ENCODE assay signal across 29 cellular contexts in the genomic region with DNA sequence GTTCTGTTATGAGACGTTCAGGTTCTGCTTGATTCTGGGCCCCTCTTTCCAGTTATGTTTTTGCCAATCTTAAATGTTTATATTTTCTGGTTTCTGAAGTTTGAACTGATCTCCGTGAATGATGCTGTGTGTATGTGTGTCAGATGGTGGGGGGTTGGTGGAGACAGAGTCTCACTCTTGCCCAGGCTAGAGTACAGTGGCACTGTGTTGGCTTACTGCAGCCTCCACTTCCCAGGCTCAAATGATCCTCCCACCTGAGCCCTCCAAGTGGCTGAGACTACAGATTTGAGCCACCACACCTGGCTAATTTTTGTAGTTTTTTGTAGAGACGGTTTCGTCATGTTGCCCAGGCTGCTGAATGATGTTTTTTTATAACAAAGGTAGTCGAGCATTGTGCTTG.
"Had no signal": no experiment of that assay in that cellular context is flagged by ENCODE, and none has a peak within 500 bp of the region (broad histone marks: within the 10 kb centered on the region; RNA-seq: fewer than 3 reads in every experiment).

No MANE protein-coding gene starts in this region.

- ATAC-seq: activated CD8-positive, alpha-beta memory T cell treated with anti-CD3 and anti-CD28 coated beads, Interleukin-2, amount 10 ng/mL, durations not matched to agents 7 days and 5 days; SK-N-SH treated with all-trans-retinoic acid at 6 μM for 48 hours had no signal

- H3K4me3 ChIP-seq: Peyer's patch, SJSA1 had no signal

- H3K9me3 Mint-ChIP-seq: activated CD4-positive, alpha-beta T cell treated with anti-CD3 and anti-CD28 coated beads, Interleukin-2, amount 10 ng/mL, durations not matched to agents 24 days and 14 days; activated naive CD4-positive, alpha-beta T cell treated with anti-CD3 and anti-CD28 coated beads, Interleukin-2, amount 50 U/mL, for 24 hours; activated T-cell treated with anti-CD3 and anti-CD28 coated beads, Interleukin-2, amount 50 U/mL, for 24 hours; activated T-helper 1 cell treated with anti-CD3 and anti-CD28 coated beads, Interleukin-12 subunit alpha, Interleukin-12 subunit beta, Interleukin-2, Interleukin-4 antibody, amounts not matched to agents 30 ng/mL and 10 ng/mL and 1 ng/mL, durations not matched to agents 14 hours and 24 hours and 36 hours; T-helper 1 cell treated with Interleukin-12 subunit alpha and Interleukin-12 subunit beta and Interleukin-4 antibody, amounts not matched to agents 30 μg/mL and 1 μg/mL, for 36 hours had no signal

- H3K27me3 Mint-ChIP-seq: activated B cell treated with CpG ODN at 0.5 μM for 24 hours; activated CD4-positive, alpha-beta T cell treated with anti-CD3 and anti-CD28 coated beads, Interleukin-2, amount 10 ng/mL, durations not matched to agents 24 days and 14 days; activated CD8-positive, alpha-beta memory T cell treated with anti-CD3 and anti-CD28 coated beads, Interleukin-2, amount 10 ng/mL, durations not matched to agents 7 days and 5 days; activated naive CD4-positive, alpha-beta T cell treated with anti-CD3 and anti-CD28 coated beads, Interleukin-2, amount 50 U/mL, for 24 hours; activated T-cell treated with anti-CD3 and anti-CD28 coated beads, Interleukin-2, amount 50 U/mL, for 24 hours had no signal

- H3K27me3 ChIP-seq: Peyer's patch, SJSA1 had no signal

- H3K27ac ChIP-seq: Peyer's patch, RWPE1, SJSA1 had no signal

- H3K9me3 ChIP-seq: Peyer's patch, SJSA1 had no signal

- H3K4me3 Mint-ChIP-seq: activated B cell treated with CpG ODN at 0.5 μM for 24 hours; activated CD4-positive, alpha-beta T cell treated with anti-CD3 and anti-CD28 coated beads, Interleukin-2, amount 10 ng/mL, durations not matched to agents 24 days and 14 days; activated CD8-positive, alpha-beta memory T cell treated with anti-CD3 and anti-CD28 coated beads, Interleukin-2, amount 10 ng/mL, durations not matched to agents 7 days and 5 days; activated naive CD4-positive, alpha-beta T cell treated with anti-CD3 and anti-CD28 coated beads, Interleukin-2, amount 50 U/mL, for 24 hours; activated T-cell treated with anti-CD3 and anti-CD28 coated beads, Interleukin-2, amount 50 U/mL, for 24 hours; activated T-helper 1 cell treated with anti-CD3 and anti-CD28 coated beads, Interleukin-12 subunit alpha, Interleukin-12 subunit beta, Interleukin-2, Interleukin-4 antibody, amounts not matched to agents 30 ng/mL and 10 ng/mL and 1 ng/mL, durations not matched to agents 14 hours and 24 hours and 36 hours; T-helper 1 cell treated with Interleukin-12 subunit alpha and Interleukin-12 subunit beta and Interleukin-4 antibody, amounts not matched to agents 30 μg/mL and 1 μg/mL, for 36 hours had no signal

- H3K27ac Mint-ChIP-seq: activated B cell treated with CpG ODN at 0.5 μM for 24 hours; activated CD4-positive, alpha-beta T cell treated with anti-CD3 and anti-CD28 coated beads, Interleukin-2, amount 10 ng/mL, durations not matched to agents 24 days and 14 days; activated CD8-positive, alpha-beta memory T cell treated with anti-CD3 and anti-CD28 coated beads, Interleukin-2, amount 10 ng/mL, durations not matched to agents 7 days and 5 days; activated naive CD4-positive, alpha-beta T cell treated with anti-CD3 and anti-CD28 coated beads, Interleukin-2, amount 50 U/mL, for 24 hours; activated T-cell treated with anti-CD3 and anti-CD28 coated beads, Interleukin-2, amount 50 U/mL, for 24 hours; activated T-helper 1 cell treated with anti-CD3 and anti-CD28 coated beads, Interleukin-12 subunit alpha, Interleukin-12 subunit beta, Interleukin-2, Interleukin-4 antibody, amounts not matched to agents 30 ng/mL and 10 ng/mL and 1 ng/mL, durations not matched to agents 14 hours and 24 hours and 36 hours had no signal

- DNase-seq: activated B cell treated with CpG ODN at 0.5 μM for 24 hours; activated CD4-positive, alpha-beta T cell treated with anti-CD3 and anti-CD28 coated beads for 1 hour; activated CD4-positive, alpha-beta T cell treated with anti-CD3 and anti-CD28 coated beads, Interleukin-2, amount 10 ng/mL, durations not matched to agents 24 days and 14 days; activated CD4-positive, alpha-beta T cell treated with anti-CD3 and anti-CD28 coated beads, Interleukin-2, amount 50 U/mL, for 48 hours; activated CD8-positive, alpha-beta memory T cell treated with anti-CD3 and anti-CD28 coated beads, Interleukin-2, amount 10 ng/mL, durations not matched to agents 7 days and 5 days; activated effector memory CD4-positive, alpha-beta T cell treated with Interleukin-2 at 50 U/mL for 16 hours; activated naive CD4-positive, alpha-beta T cell; activated T-cell treated with anti-CD3 and anti-CD28 coated beads, Interleukin-2, amount 50 U/mL, for 24 hours; aorta; Karpas-422; MM.1S; NCI-H1105; NCI-H1436; NCI-H1694 treated with DMSO at 0.1 percent for 48 hours; NCI-H2029 treated with DMSO at 0.1 percent for 48 hours; NCI-H345; NCI-H510A; NK-92 treated with Interleukin-12 subunit alpha and Interleukin-12 subunit beta, amount 100 ng/mL, for 24 hours; Peyer's patch; Right ventricle myocardium superior; SW 1271; T-helper 9 cell had no signal

- H3K36me3 ChIP-seq: Peyer's patch had no signal

- FAIRE-seq: bronchial epithelial cell had no signal
